ENCODE assay signal across 15 cellular contexts in the genomic region with DNA sequence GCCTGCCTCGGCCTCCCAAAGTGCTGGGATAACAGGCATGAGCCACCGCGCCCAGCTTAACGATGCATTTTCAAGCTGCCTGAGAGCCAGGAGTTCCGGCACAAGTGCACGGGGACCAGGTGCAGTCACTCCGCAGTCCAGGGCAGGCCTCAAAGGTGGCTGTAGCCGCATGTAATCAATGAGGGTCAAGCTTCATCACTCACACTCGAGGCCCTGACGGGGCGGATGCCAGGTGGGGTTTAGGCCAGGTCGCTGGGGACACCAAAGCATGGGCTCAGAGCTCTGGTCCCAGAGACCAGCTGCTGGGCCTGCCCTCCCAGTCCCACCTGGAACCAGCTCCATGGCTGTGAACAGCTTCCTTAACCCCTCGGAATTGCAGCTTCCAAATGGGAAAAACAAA. TPM values are rescaled to one million over a fixed set of nuclear protein-coding genes. Genes with fewer than 3 reads are reported as not detected.
DNase-seq lines count a peak whose midpoint lies in the region; ATAC-seq and TF ChIP-seq lines count a peak whose summit lies in the region.
"Had no signal": no experiment of that assay in that cellular context is flagged by ENCODE, and none has a peak within 500 bp of the region (broad histone marks: within the 10 kb centered on the region; RNA-seq: fewer than 3 reads in every experiment).

No MANE protein-coding gene starts in this region.

- H3K36me3 ChIP-seq in neuronal stem cell (replicated peaks in 1 of 2; ENCODE audit: control insufficient read depth in 2 of 2, insufficient read depth in 2 of 2, low read length in 2 of 2) (peaks cover 6 to 43% of the 10 kb centered on the region in 2 donors), aorta (ENCODE audit: control insufficient read depth in 1 of 2, insufficient read depth in 2 of 2, low read length in 1 of 2) (no peaks in the 10 kb centered on the region), upper lobe of left lung (no peaks in the 10 kb centered on the region)

- ATAC-seq in aorta (ENCODE audit: low FRiP score) (peak; percentile 2), upper lobe of left lung (ENCODE audit: low FRiP score in 2 of 2) (no peak)

- DNase-seq in coronary artery (ENCODE audit: low spot score) = no peak
- no peak for DNase-seq in neuronal stem cell (ENCODE audit: low spot score)
- DNase-seq in aorta = no peak
- DNase-seq in ureter (ENCODE audit: low spot score) = no peak
- no peak for DNase-seq in upper lobe of left lung
- DNase-seq in activated CD8-positive, alpha-beta memory T cell treated with anti-CD3 and anti-CD28 coated beads, Interleukin-2, amount 50 U/mL, for 4 hours = no peak
- DNase-seq: ACHN, MM.1S, NCI-H146, NCI-H524, PC-9 had no signal

- intact Hi-C loops in aorta (cut with DNase I) = no loop called here

- TF ChIP-seq POLR2A in upper lobe of left lung (IDR thresholded peaks at IDR 0.05) = no peak

- H2BK120ac ChIP-seq in neuronal stem cell (ENCODE audit: low read depth, low read length) = no peak overlapping the region

- H2BK15ac ChIP-seq in neuronal stem cell (ENCODE audit: low read length) = no peak overlapping the region

- no peak overlapping the region for H4K91ac ChIP-seq in neuronal stem cell (ENCODE audit: low read depth, low read length, poor library complexity)

- no peak overlapping the region for H3K14ac ChIP-seq in neuronal stem cell (ENCODE audit: low read length)

- no peak overlapping the region for H2BK12ac ChIP-seq in neuronal stem cell (ENCODE audit: low read length)

- no CpG with 5 or more reads among the region's 13 CpGs for WGBS in neuronal stem cell (ENCODE audit: extremely low coverage in 2 of 2, insufficient read length in 2 of 2, insufficient replicate concordance in 1 of 2), 2 donors
- WGBS in aorta, 2 donors = 78 to 84% methylated on average over 13 of the region's 13 CpGs
- 64 to 65% methylated on average over 1 to 11 of the region's 13 CpGs for WGBS in upper lobe of left lung, 2 donors

- no peak overlapping the region for H3K9ac ChIP-seq in neuronal stem cell (ENCODE audit: low read depth, low read length, poor library complexity)

- H2BK5ac ChIP-seq in neuronal stem cell (ENCODE audit: low read length) = no peak overlapping the region

- H3K27me3 ChIP-seq in neuronal stem cell (ENCODE audit: control insufficient read depth in 3 of 3, insufficient read depth in 3 of 3, low read depth in 1 of 3, low read length in 3 of 3) (no peaks in the 10 kb centered on the region), aorta (ENCODE audit: control insufficient read depth in 1 of 2, insufficient read depth in 2 of 2, low read length in 1 of 2) (no peaks in the 10 kb centered on the region), upper lobe of left lung (no peaks in the 10 kb centered on the region)

- peaks cover 0 to 6% of the 10 kb centered on the region in 2 donors for H3K4me1 ChIP-seq in neuronal stem cell (ENCODE audit: control insufficient read depth in 2 of 2, insufficient read depth in 1 of 2, low read depth in 1 of 2, low read length in 2 of 2)
- no peaks in the 10 kb centered on the region for H3K4me1 ChIP-seq in aorta (ENCODE audit: control insufficient read depth in 1 of 2, insufficient read depth in 2 of 2, low read length in 2 of 2)
- H3K4me1 ChIP-seq in upper lobe of left lung = peaks cover 6 to 15% (median 9%) of the 10 kb centered on the region in 4 donors

- no peak overlapping the region for H3K4me2 ChIP-seq in neuronal stem cell (ENCODE audit: insufficient read depth, low read length, poor library complexity, severe bottlenecking)
- H3K4me2 ChIP-seq: PC-9 had no signal

- H3K9me3 ChIP-seq in neuronal stem cell (replicated peaks in 1 of 2; ENCODE audit: control insufficient read depth in 2 of 2, insufficient read depth in 1 of 2, low read depth in 1 of 2, low read length in 2 of 2) (no peaks in the 10 kb centered on the region), aorta (ENCODE audit: control insufficient read depth, low read length) (no peaks in the 10 kb centered on the region), upper lobe of left lung (no peaks in the 10 kb centered on the region)

- peak overlapping the region; percentile 6 for H3K4me3 ChIP-seq in coronary artery
- no peak overlapping the region for H3K4me3 ChIP-seq in neuronal stem cell (ENCODE audit: low read length in 2 of 2)
- H3K4me3 ChIP-seq in aorta (ENCODE audit: low read length in 2 of 2) = no peak overlapping the region
- H3K4me3 ChIP-seq in upper lobe of left lung = no peak overlapping the region
- H3K4me3 ChIP-seq: PC-9 had no signal

- peak overlapping the region; percentile 87 for H3K23ac ChIP-seq in neuronal stem cell (ENCODE audit: low read depth, low read length, poor library complexity)

- H3K4ac ChIP-seq in neuronal stem cell (ENCODE audit: low read length) = no peak overlapping the region

- peak overlapping the region; percentile 26 for H3K27ac ChIP-seq in angular gyrus (ENCODE audit: low read depth, low read length)
- no peak overlapping the region for H3K27ac ChIP-seq in coronary artery
- no peak overlapping the region for H3K27ac ChIP-seq in neuronal stem cell (replicated peaks; ENCODE audit: low read length)
- H3K27ac ChIP-seq in aorta (ENCODE audit: low read depth in 1 of 2, low read length in 2 of 2) = no peak overlapping the region
- H3K27ac ChIP-seq in upper lobe of left lung = no peak overlapping the region
- H3K27ac ChIP-seq: PC-9, RWPE1 had no signal

- no peak overlapping the region for H3K18ac ChIP-seq in neuronal stem cell (ENCODE audit: low read length)

- TF ChIP-seq CTCF in coronary artery (IDR thresholded peaks at IDR 0.05) (no peak), upper lobe of left lung (IDR thresholded peaks at IDR 0.05) (no peak)

- H2AFZ ChIP-seq in neuronal stem cell (ENCODE audit: low read length) = no peak overlapping the region
- H2AFZ ChIP-seq: PC-9 had no signal

- H2AK5ac ChIP-seq in neuronal stem cell (ENCODE audit: low read depth, low read length) = no peak overlapping the region

- H4K8ac ChIP-seq in neuronal stem cell (ENCODE audit: low read depth, low read length) = no peak overlapping the region

- no peak for TF ChIP-seq EP300 in upper lobe of left lung (IDR thresholded peaks at IDR 0.05)

- peaks cover 2% of the 10 kb centered on the region for H3K79me1 ChIP-seq in neuronal stem cell (ENCODE audit: low read depth, low read length)

RNA-seq across cellular contexts. Expression of gene GPR153, which starts 26.1 kb away (rescaled TPM):
- 21.7 TPM for polyA plus RNA-seq in neuronal stem cell (2013, experiment 1 of 2)
- 21.5 TPM for polyA plus RNA-seq in neuronal stem cell (2013, experiment 2 of 2)
- total RNA-seq in aorta = 10 to 100 TPM in 1 of 2 donors, 1 to 10 TPM in 1; 4.5 to 17.0 TPM
- polyA plus RNA-seq in aorta = 1 to 10 TPM; 3.7 to 4.4 TPM
- total RNA-seq in ureter = 7.2 TPM
- total RNA-seq in upper lobe of left lung = 10 to 100 TPM in 3 of 6 donors, 1 to 10 TPM in 3; 2.4 to 25.7 (median 12.5) TPM

RNA-seq across cellular contexts. Expression of gene HES3, which starts 43.0 kb away (rescaled TPM):
- 0.08 TPM for polyA plus RNA-seq in neuronal stem cell (2013, experiment 1 of 2)
- 0.15 TPM for polyA plus RNA-seq in neuronal stem cell (2013, experiment 2 of 2)
- total RNA-seq in aorta (not detected), ureter (not detected), upper lobe of left lung (not detected)
- polyA plus RNA-seq in aorta = not detected
- total RNA-seq: H4, LHCN-M2, PC-9 had no signal

RNA-seq across cellular contexts. Expression of gene ICMT, which starts 51.3 kb away (rescaled TPM):
- polyA plus RNA-seq in neuronal stem cell (2013, experiment 1 of 2) = 38.1 TPM
- polyA plus RNA-seq in neuronal stem cell (2013, experiment 2 of 2) = 38.5 TPM
- total RNA-seq in aorta (10 to 100 TPM; 49.7 to 55.8 TPM), ureter (52.1 TPM), upper lobe of left lung (10 to 100 TPM; 23.0 to 66.7 (median 52.2) TPM)
- 10 to 100 TPM; 21.2 to 30.8 TPM for polyA plus RNA-seq in aorta
